In the genomic region with DNA sequence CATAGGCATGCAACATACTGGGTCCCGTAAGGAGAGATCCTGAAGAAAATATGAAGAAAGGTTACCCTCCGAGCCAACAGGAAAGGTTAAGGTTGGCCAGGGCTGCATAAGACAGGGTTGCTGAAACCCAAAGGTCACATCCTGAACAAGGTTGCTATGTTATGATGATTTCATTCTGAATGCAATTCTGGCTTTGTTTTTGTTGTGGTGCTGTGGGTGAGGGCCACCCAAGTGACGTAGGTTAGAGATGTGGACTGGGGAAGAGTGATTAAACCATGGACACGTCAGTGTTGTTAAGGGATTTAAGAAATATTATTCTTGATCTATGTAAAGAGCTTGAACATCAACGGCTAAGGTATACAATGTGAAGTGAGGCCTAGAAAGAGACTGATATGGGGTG, we compare ENCODE assay signal across 10 cellular contexts. TPM values are rescaled to one million over a fixed set of nuclear protein-coding genes. Genes with fewer than 3 reads are reported as not detected.
DNase-seq lines count a peak whose midpoint lies in the region; ATAC-seq and TF ChIP-seq lines count a peak whose summit lies in the region.
"Had no signal": no experiment of that assay in that cellular context is flagged by ENCODE, and none has a peak within 500 bp of the region (broad histone marks: within the 10 kb centered on the region; RNA-seq: fewer than 3 reads in every experiment).

No MANE protein-coding gene starts in this region.

- H3K36me3 ChIP-seq in mammary epithelial cell (ENCODE audit: insufficient read depth, low read length) (no peaks in the 10 kb centered on the region), muscle layer of colon (ENCODE audit: insufficient read depth, low read length) (no peaks in the 10 kb centered on the region), upper lobe of right lung (no peaks in the 10 kb centered on the region)

- H3K9me3 ChIP-seq in mammary epithelial cell (replicated peaks; ENCODE audit: insufficient read depth, low read length) (no peaks in the 10 kb centered on the region), muscle layer of colon (ENCODE audit: low read length) (no peaks in the 10 kb centered on the region), upper lobe of right lung (no peaks in the 10 kb centered on the region)

- no peaks in the 10 kb centered on the region for H3K79me2 ChIP-seq in mammary epithelial cell (ENCODE audit: insufficient read depth, low read length)

- H3K4me2 ChIP-seq in mammary epithelial cell (ENCODE audit: insufficient read depth, low read depth, low read length): no peak overlapping the region

- H3K4me3 ChIP-seq in mammary epithelial cell (replicated peaks in 1 of 3; ENCODE audit: insufficient read depth in 1 of 3, low read depth in 2 of 3, low read length in 3 of 3) (no peak overlapping the region), muscle layer of colon (ENCODE audit: low read depth in 1 of 2, low read length in 2 of 2) (no peak overlapping the region), upper lobe of right lung (no peak overlapping the region)

- H3K4me1 Mint-ChIP-seq in MCF 10A (ENCODE audit: insufficient read depth, unreplicated experiment): peaks cover 25% of the 10 kb centered on the region

- no peaks in the 10 kb centered on the region for H3K27me3 Mint-ChIP-seq in MCF 10A (ENCODE audit: insufficient read depth, unreplicated experiment)

- DNase-seq in MCF 10A (ENCODE audit: unreplicated experiment) (peak; percentile 35), mammary epithelial cell (no peak), dermis blood vessel endothelial cell (peak; percentile 72), upper lobe of right lung (no peak), NCI-H446 treated with DMSO at 0.1 percent for 48 hours (lab: John Stamatoyannopoulos, UW) (no peak), NCI-H526 treated with DMSO at 0.1 percent for 48 hours (lab: John Stamatoyannopoulos, UW) (no peak)
- DNase-seq: NCI-H187 had no signal

- 96% methylated on average over 5 of the region's 5 CpGs for WGBS in mammary epithelial cell (ENCODE audit: low coverage, missing lambda C conversion rate)

- H3K4me1 ChIP-seq in mammary epithelial cell (ENCODE audit: insufficient read depth, low read length) (no peaks in the 10 kb centered on the region), muscle layer of colon (ENCODE audit: insufficient read depth, low read length) (peaks cover 19% of the 10 kb centered on the region), upper lobe of right lung (peaks cover 56% of the 10 kb centered on the region)

- TF ChIP-seq CTCF in MCF 10A (IDR thresholded peaks at IDR 0.05; ENCODE audit: unreplicated experiment) (no peak), mammary epithelial cell (conservative IDR thresholded peaks at IDR 0.05 in 1 of 2, IDR thresholded peaks at IDR 0.05 in 1 of 2; ENCODE audit: extremely low read depth in 1 of 2, insufficient read depth in 1 of 2, low read depth in 1 of 2, low read length in 2 of 2) (no peak), upper lobe of right lung (IDR thresholded peaks at IDR 0.05) (no peak)

- no peak overlapping the region for H3K9ac ChIP-seq in mammary epithelial cell (ENCODE audit: insufficient read depth, low read length)
- H3K9ac ChIP-seq in muscle layer of colon (ENCODE audit: low read length): no peak overlapping the region

- H3K36me3 Mint-ChIP-seq in MCF 10A (ENCODE audit: insufficient read depth, unreplicated experiment): peaks cover 2% of the 10 kb centered on the region

- no peak overlapping the region for H3K4me3 Mint-ChIP-seq in MCF 10A (ENCODE audit: unreplicated experiment)

- H3K27me3 ChIP-seq in mammary epithelial cell (ENCODE audit: insufficient read depth, low read length) (peaks cover 2% of the 10 kb centered on the region), muscle layer of colon (ENCODE audit: control insufficient read depth in 1 of 2, insufficient read depth in 2 of 2, low read length in 2 of 2) (no peaks in the 10 kb centered on the region), upper lobe of right lung (no peaks in the 10 kb centered on the region)

- no peak overlapping the region for H2AFZ ChIP-seq in mammary epithelial cell (ENCODE audit: low read depth, low read length)

- H3K27ac Mint-ChIP-seq in MCF 10A (ENCODE audit: low read depth, unreplicated experiment): peak overlapping the region; percentile 75

- ATAC-seq in upper lobe of right lung (peak; percentile 54), GM19397 (IDR thresholded peaks at IDR 0.05; ENCODE audit: unreplicated experiment) (no peak)
- ATAC-seq: HCT116 had no signal

- in situ Hi-C loops in mammary epithelial cell (cut with MboI; ENCODE audit: low sequenced_read_pairs in 2 of 2): no loop called here

- CTCF ChIA-PET in MCF 10A (lab: Yijun Ruan, JAX) (interaction anchor here (0.7 to 0.9 kb wide), 2 partner anchors 11 to 24 kb away, joined by 3 read pairs; no protein-coding TSS in a partner anchor), mammary epithelial cell (lab: Charles Lee; ENCODE audit: low non-redundant PET) (no interaction called here)

- intact Hi-C loops in MCF 10A (cut with micrococcal nuclease) (no loop called here), mammary epithelial cell (cut with micrococcal nuclease) (no loop called here), upper lobe of right lung (cut with DNase I) (no loop called here)

- BruUV-seq in MCF 10A (replicated peaks; lab: Mats Ljungman, UMichigan) (no TSS peak), mammary epithelial cell (replicated peaks; lab: Mats Ljungman, UMichigan) (no TSS peak)

- POLR2A ChIA-PET in MCF 10A (lab: Yijun Ruan, JAX): no interaction called here

- no peaks in the 10 kb centered on the region for H4K20me1 ChIP-seq in mammary epithelial cell (ENCODE audit: insufficient read depth, low read length)

- H3K9me3 Mint-ChIP-seq in MCF 10A (ENCODE audit: unreplicated experiment): no peaks in the 10 kb centered on the region

- H3K27ac ChIP-seq in mammary epithelial cell (ENCODE audit: insufficient read depth, low read depth, low read length) (no peak overlapping the region), muscle layer of colon (ENCODE audit: low read depth, low read length) (peak overlapping the region; percentile 17), upper lobe of right lung (peak overlapping the region; percentile 59)

- dilution Hi-C loops in mammary epithelial cell (cut with HindIII; ENCODE audit: low sequenced_read_pairs): loop anchor here (5.0 kb wide), 1 partner anchor 42 kb away; no protein-coding TSS in a partner anchor

RNA-seq across cellular contexts. Expression of gene ZEB2, which starts 60.0 kb away (rescaled TPM):
- total RNA-seq in MCF 10A (2022): 28.2 and 39.9 TPM in 2 replicates
- total RNA-seq in mammary epithelial cell: under 1 TPM; 0.45 to 0.50 TPM
- 0.26 TPM for polyA plus RNA-seq in mammary epithelial cell
- polyA minus RNA-seq in mammary epithelial cell: not detected
- 5.3 and 8.4 TPM in 2 replicates for total RNA-seq in dermis blood vessel endothelial cell
- total RNA-seq in upper lobe of right lung: 178 TPM

Comparison
In these comparisons a context has a peak if more than half of its experiments do, and no peak if none do; other contexts are left out.
1. DNase-seq: peak in MCF 10A (single experiment) and dermis blood vessel endothelial cell (single experiment); none in mammary epithelial cell (single experiment), upper lobe of right lung (single experiment), NCI-H446 treated with DMSO at 0.1 percent for 48 hours (single experiment) and NCI-H526 treated with DMSO at 0.1 percent for 48 hours (single experiment).